ENCODE assay signal across 39 cellular contexts in the genomic region with DNA sequence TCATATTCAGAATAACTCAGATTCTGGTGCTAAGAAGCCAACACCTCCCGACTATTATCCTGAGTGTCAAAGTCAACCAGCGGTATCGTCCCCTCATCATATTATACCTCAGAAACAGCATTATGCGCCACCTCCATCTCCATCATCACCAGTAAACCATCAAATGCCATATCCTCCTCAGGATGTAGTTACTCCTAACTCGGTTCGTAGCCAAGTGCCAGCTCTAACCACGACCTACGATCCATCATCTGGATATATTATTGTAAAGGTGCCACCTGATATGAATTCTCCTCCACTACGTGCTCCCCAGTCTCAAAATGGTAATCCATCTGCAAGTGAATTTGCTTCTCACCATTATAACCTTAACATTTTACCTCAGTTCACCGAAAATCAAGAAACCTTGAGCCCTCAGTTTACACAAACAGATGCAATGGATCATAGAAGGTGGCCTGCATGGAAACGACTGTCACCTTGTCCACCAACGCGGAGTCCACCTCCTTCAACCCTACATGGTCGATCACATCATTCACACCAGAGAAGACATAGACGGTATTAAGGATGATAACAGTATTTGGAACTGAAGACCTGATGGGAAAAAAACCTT. TPM values are rescaled to one million over a fixed set of nuclear protein-coding genes. Genes with fewer than 3 reads are reported as not detected.
DNase-seq lines count a peak whose midpoint lies in the region; ATAC-seq, FAIRE-seq and TF ChIP-seq lines count a peak whose summit lies in the region.
"Had no signal": no experiment of that assay in that cellular context is flagged by ENCODE, and none has a peak within 500 bp of the region (broad histone marks: within the 10 kb centered on the region; RNA-seq: fewer than 3 reads in every experiment).

No MANE protein-coding gene starts in this region.

- no peak overlapping the region for H3K4me2 ChIP-seq in astrocyte (ENCODE audit: low read length)
- H3K4me2 ChIP-seq: A549, BLaER1 had no signal

- CTCF ChIA-PET in HEK293 (lab: Yijun Ruan, JAX), result no interaction called here

- no peak overlapping the region for H3K27ac Mint-ChIP-seq in astrocyte (ENCODE audit: unreplicated experiment)
- H3K27ac Mint-ChIP-seq: B cell; CD14-positive monocyte; CD4-positive, alpha-beta memory T cell; CD4-positive, alpha-beta T cell; CD4-positive, CD25-positive, alpha-beta regulatory T cell; CD8-positive, alpha-beta memory T cell; CD8-positive, alpha-beta T cell had no signal

- ATAC-seq in GM18870 (IDR thresholded peaks at IDR 0.05; ENCODE audit: unreplicated experiment) (no peak), HG02759 (IDR thresholded peaks at IDR 0.05; ENCODE audit: unreplicated experiment) (no peak)
- ATAC-seq: A549; CD8-positive, alpha-beta T cell had no signal

- H3K36me3 Mint-ChIP-seq in astrocyte (ENCODE audit: low read depth, unreplicated experiment), result no peaks in the 10 kb centered on the region
- H3K36me3 Mint-ChIP-seq: CD14-positive monocyte; CD4-positive, alpha-beta memory T cell; CD4-positive, CD25-positive, alpha-beta regulatory T cell; CD8-positive, alpha-beta memory T cell; CD8-positive, alpha-beta T cell had no signal

- H2AFZ ChIP-seq in astrocyte (ENCODE audit: low read depth, low read length), result no peak overlapping the region

- H4K20me1 ChIP-seq in astrocyte (ENCODE audit: insufficient read depth, low read length), result no peaks in the 10 kb centered on the region
- H4K20me1 ChIP-seq: BLaER1; BLaER1 treated with 17β-estradiol and CSF1 and Interleukin-3, amounts not matched to agents 10 nM and 100 nM had no signal

- no peak overlapping the region for H3K4me3 Mint-ChIP-seq in astrocyte (ENCODE audit: unreplicated experiment)
- H3K4me3 Mint-ChIP-seq: B cell; CD14-positive monocyte; CD4-positive, alpha-beta memory T cell; CD4-positive, alpha-beta T cell; CD4-positive, CD25-positive, alpha-beta regulatory T cell; CD8-positive, alpha-beta memory T cell; CD8-positive, alpha-beta T cell had no signal

- H3K27me3 Mint-ChIP-seq in astrocyte (ENCODE audit: low read depth, unreplicated experiment), result no peaks in the 10 kb centered on the region
- H3K27me3 Mint-ChIP-seq: B cell; CD4-positive, alpha-beta memory T cell; CD4-positive, alpha-beta T cell; CD4-positive, CD25-positive, alpha-beta regulatory T cell; CD8-positive, alpha-beta memory T cell had no signal

- TF ChIP-seq CTCF in HEK293 (tag by site-specific recombination; IDR thresholded peaks at IDR 0.05), result no peak
- no peak for TF ChIP-seq CTCF in astrocyte (IDR thresholded peaks at IDR 0.05; ENCODE audit: insufficient read depth, low read depth, low read length)

- no peaks in the 10 kb centered on the region for H3K79me2 ChIP-seq in astrocyte (ENCODE audit: insufficient read depth, low read length)

- H3K9me3 ChIP-seq in HEK293 (ENCODE audit: control insufficient read depth, insufficient read depth, low read depth, low read length), result no peaks in the 10 kb centered on the region
- H3K9me3 ChIP-seq in astrocyte (ENCODE audit: insufficient read depth, low read depth, low read length), result no peaks in the 10 kb centered on the region
- H3K9me3 ChIP-seq: A549, BE2C, Caco-2 had no signal

- no peak overlapping the region for H3K9ac ChIP-seq in astrocyte (ENCODE audit: low read length)
- H3K9ac ChIP-seq: BLaER1; BLaER1 treated with 17β-estradiol and CSF1 and Interleukin-3, amounts not matched to agents 10 nM and 100 nM had no signal

- no peaks in the 10 kb centered on the region for H3K9me3 Mint-ChIP-seq in astrocyte (ENCODE audit: unreplicated experiment)
- H3K9me3 Mint-ChIP-seq: CD4-positive, alpha-beta T cell; CD8-positive, alpha-beta T cell had no signal

- FAIRE-seq in GM19239 (lab: Jason Lieb, UNC), result peak; percentile 56
- FAIRE-seq in HTR-8/SVneo (lab: Jason Lieb, UNC), result peak; percentile 86
- peak; percentile 75 for FAIRE-seq in astrocyte (lab: Jason Lieb, UNC)
- FAIRE-seq: A204.1, A549, D721Med had no signal

- H3K27me3 ChIP-seq in astrocyte (ENCODE audit: insufficient read depth, low read length), result no peaks in the 10 kb centered on the region
- H3K27me3 ChIP-seq: BE2C; BLaER1; BLaER1 treated with 17β-estradiol and CSF1 and Interleukin-3, amounts not matched to agents 10 nM and 100 nM had no signal

- H3K4me3 ChIP-seq in HEK293 (ENCODE audit: low read depth, low read length) (no peak overlapping the region), astrocyte (ENCODE audit: insufficient read depth, low read depth, low read length) (no peak overlapping the region)
- H3K4me3 ChIP-seq: A549; BLaER1; BLaER1 treated with 17β-estradiol and CSF1 and Interleukin-3, amounts not matched to agents 10 nM and 100 nM had no signal

- POLR2A ChIA-PET in HEK293 (lab: Yijun Ruan, JAX), result no interaction called here

- DNase-seq in GM19239 (ENCODE audit: insufficient read length, low spot score), result no peak
- no peak for DNase-seq in HTR-8/SVneo (ENCODE audit: insufficient read length, low spot score)
- DNase-seq in astrocyte (ENCODE audit: low read depth), result no peak
- DNase-seq in AML-193 (lab: John Stamatoyannopoulos, UW), result no peak
- DNase-seq in kidney glomerular epithelial cell (lab: John Stamatoyannopoulos, UW), result no peak
- DNase-seq: 8988T; ACHN; BE2C; C1 segment of cervical spinal cord; Caco-2; Calu3; CD4-positive, alpha-beta memory T cell; CD4-positive, alpha-beta T cell; CD4-positive, CD25-positive, alpha-beta regulatory T cell; CD8-positive, alpha-beta memory T cell; CD8-positive, alpha-beta T cell; COR-L47; DMS 273 treated with DMSO at 0.1 percent for 48 hours; DMS153; DMS53; DMS79; DMS79 treated with DMSO at 0.1 percent for 48 hours; DND-41; EL had no signal

- H3K4me1 Mint-ChIP-seq in astrocyte (ENCODE audit: low read depth, unreplicated experiment), result peaks cover 2% of the 10 kb centered on the region
- H3K4me1 Mint-ChIP-seq: B cell; CD14-positive monocyte; CD4-positive, alpha-beta memory T cell; CD4-positive, CD25-positive, alpha-beta regulatory T cell; CD8-positive, alpha-beta memory T cell had no signal

- H3K36me3 ChIP-seq in HEK293 (ENCODE audit: control insufficient read depth in 2 of 2, insufficient read depth in 1 of 2, low read length in 2 of 2) (no peaks in the 10 kb centered on the region), astrocyte (ENCODE audit: insufficient read depth, low read length) (no peaks in the 10 kb centered on the region)
- H3K36me3 ChIP-seq: BE2C; BLaER1; BLaER1 treated with 17β-estradiol and CSF1 and Interleukin-3, amounts not matched to agents 10 nM and 100 nM had no signal

- no peak overlapping the region for H3K27ac ChIP-seq in HEK293 (ENCODE audit: extremely low read depth, low read depth, low read length)
- no peak overlapping the region for H3K27ac ChIP-seq in astrocyte (ENCODE audit: low read depth, low read length)
- H3K27ac ChIP-seq: 22Rv1; A549; BLaER1; BLaER1 treated with 17β-estradiol and CSF1 and Interleukin-3, amounts not matched to agents 10 nM and 100 nM; C4-2B had no signal

- H3K4me1 ChIP-seq in HEK293 (ENCODE audit: control insufficient read depth, insufficient read depth, low read length), result no peaks in the 10 kb centered on the region
- no peaks in the 10 kb centered on the region for H3K4me1 ChIP-seq in astrocyte (ENCODE audit: insufficient read depth, low read length)
- H3K4me1 ChIP-seq: A549, BE2C, BLaER1, Caco-2 had no signal

TF ChIP-seq in HEK293, 187 proteins besides CTCF, POLR2A, EP300 and RAD21:
- TF ChIP-seq ZNF645 (tag by site-specific recombination; IDR thresholded peaks at IDR 0.05) (peak; percentile 100), ZNF488 (tag by site-specific recombination; IDR thresholded peaks at IDR 0.05) (no peak)

RNA-seq across cellular contexts. Expression of gene CBLL2, which starts 1.1 kb away (rescaled TPM):
- total RNA-seq in astrocyte, result not detected in 2 replicates
- total RNA-seq: A172; A673; B cell; Caco-2; Calu3; CD4-positive, alpha-beta memory T cell; CD4-positive, alpha-beta T cell; CD4-positive, CD25-positive, alpha-beta regulatory T cell; CD8-positive, alpha-beta memory T cell; CD8-positive, alpha-beta T cell; Daoy had no signal
